10 cellular contexts compared by ENCODE assay signal in genomic region chr3:129686941-129687340, GRCh38.
A peak's percentile ranks its signal among the peaks of the same experiment; 100 is the strongest.
DNase-seq lines count a peak whose midpoint lies in the region; ATAC-seq and TF ChIP-seq lines count a peak whose summit lies in the region.
"Had no signal": no experiment of that assay in that cellular context is flagged by ENCODE, and none has a peak within 500 bp of the region (broad histone marks: within the 10 kb centered on the region; RNA-seq: fewer than 3 reads in every experiment).

No MANE protein-coding gene starts in this region.

- no peak overlapping the region for H3K4me2 ChIP-seq in PC-3 (ENCODE audit: low read length)

- H3K9me3 ChIP-seq in PC-3 (ENCODE audit: low read length) (no peaks in the 10 kb centered on the region), iPS-20b (ENCODE audit: insufficient read depth, low read depth, low read length) (no peaks in the 10 kb centered on the region)

- no peak for TF ChIP-seq CTCF in PC-3 (conservative IDR thresholded peaks at IDR 0.05; ENCODE audit: low read depth, low read length)

- no peak overlapping the region for H3K9ac ChIP-seq in PC-3 (ENCODE audit: low read length)
- H3K9ac ChIP-seq in iPS-20b (ENCODE audit: low read depth, low read length) = peak overlapping the region; percentile 54; the same call in 1 of the 2 replicates

- intact Hi-C loops in PC-3 (cut with micrococcal nuclease) = no loop called here

- ATAC-seq in PC-3 = peak; percentile 57; the same call in 1 of the 2 replicates
- no peak for ATAC-seq in GM21723 (IDR thresholded peaks at IDR 0.05; ENCODE audit: unreplicated experiment)
- ATAC-seq: activated CD4-positive, alpha-beta T cell treated with anti-CD3 and anti-CD28 coated beads for 36 hours had no signal

- BruUV-seq in PC-3 (replicated peaks; lab: Mats Ljungman, UMichigan) = no TSS peak

- H3K36me3 ChIP-seq in PC-3 (ENCODE audit: low read depth, low read length) (no peaks in the 10 kb centered on the region), iPS-20b (ENCODE audit: insufficient read depth, low read depth, low read length) (no peaks in the 10 kb centered on the region)

- no peaks in the 10 kb centered on the region for H3K9me2 ChIP-seq in PC-3 (replicated peaks; ENCODE audit: low read length)

- peak; percentile 70 for DNase-seq in NCI-H1092 treated with DMSO at 0.1 percent for 48 hours (lab: John Stamatoyannopoulos, UW)
- DNase-seq in NCI-H1092 (lab: John Stamatoyannopoulos, UW) = no peak
- peak; percentile 35 for DNase-seq in PC-3
- peak; percentile 84 for DNase-seq in superior temporal gyrus (ENCODE audit: extremely low spot score)
- no peak for DNase-seq in activated CD4-positive, alpha-beta T cell treated with anti-CD3 and anti-CD28 coated beads for 48 hours
- DNase-seq in GM03348 (ENCODE audit: low spot score) = no peak
- DNase-seq: 8988T; activated CD4-positive, alpha-beta T cell treated with anti-CD3 and anti-CD28 coated beads for 36 hours had no signal

- no peaks in the 10 kb centered on the region for H3K27me3 ChIP-seq in PC-3 (ENCODE audit: low read length)
- no peaks in the 10 kb centered on the region for H3K27me3 ChIP-seq in iPS-20b (ENCODE audit: insufficient read depth, low read length)

- no peak overlapping the region for H2AFZ ChIP-seq in PC-3 (ENCODE audit: low read length)

- H3K27ac ChIP-seq in PC-3 (ENCODE audit: low read length) (no peak overlapping the region), iPS-20b (ENCODE audit: low read length) (no peak overlapping the region)

- no peaks in the 10 kb centered on the region for H3F3A ChIP-seq in PC-3 (ENCODE audit: low read length, unreplicated experiment)

- no peaks in the 10 kb centered on the region for H4K20me1 ChIP-seq in PC-3 (ENCODE audit: low read length)

- H3K4me3 ChIP-seq in PC-3 (ENCODE audit: low read length) = no peak overlapping the region
- peak overlapping the region; percentile 69 for H3K4me3 ChIP-seq in iPS-20b (ENCODE audit: low read length)

- POLR2A ChIA-PET in PC-3 (lab: Charles Lee; ENCODE audit: unreplicated experiment) = no interaction called here

- peaks cover 50% of the 10 kb centered on the region for H3K79me2 ChIP-seq in PC-3 (ENCODE audit: low read length)

- CTCF ChIA-PET in PC-3 (lab: Charles Lee) = no interaction called here

- H3K4me1 ChIP-seq in PC-3 (ENCODE audit: insufficient read depth, low read length) (peaks cover 4% of the 10 kb centered on the region; the same call in 1 of the 2 replicates), iPS-20b (ENCODE audit: insufficient read depth, low read length) (peaks cover 47% of the 10 kb centered on the region)

Comparison
In these comparisons a context has a peak if more than half of its experiments do, and no peak if none do; other contexts are left out.
1. DNase-seq: peak in NCI-H1092 treated with DMSO at 0.1 percent for 48 hours (single experiment), PC-3 (single experiment) and superior temporal gyrus (single experiment); none in NCI-H1092 (single experiment), activated CD4-positive, alpha-beta T cell treated with anti-CD3 and anti-CD28 coated beads for 48 hours (single experiment) and GM03348 (single experiment).